ENCODE assay signal across 26 cellular contexts in genomic region chr1:51565009-51565408, GRCh38.
"Had no signal": no experiment of that assay in that cellular context is flagged by ENCODE, and none has a peak within 500 bp of the region (broad histone marks: within the 10 kb centered on the region; RNA-seq: fewer than 3 reads in every experiment).

No MANE protein-coding gene starts in this region.

- H3K9me3 ChIP-seq: adrenal gland, ascending aorta, right lobe of liver, tibial artery had no signal

- H3K4me1 ChIP-seq: parathyroid adenoma had no signal

- H3K79me2 ChIP-seq: hepatocyte, parathyroid adenoma had no signal

- H3K36me3 ChIP-seq: adrenal gland, ascending aorta, brain microvascular endothelial cell, right lobe of liver, tibial artery, WERI-Rb-1 had no signal

- H3K27me3 ChIP-seq: adrenal gland, ascending aorta, brain microvascular endothelial cell, hepatocyte, right lobe of liver, tibial artery had no signal

- ATAC-seq: activated T-helper 17 cell treated with anti-CD3 and anti-CD28 coated beads, Interleukin-2, amount 50 U/mL, for 72 hours; esophagus mucosa; right lobe of liver; stimulated activated naive CD8-positive, alpha-beta T cell treated with anti-CD3 and anti-CD28 coated beads, Interleukin-15, amount 100 ng/mL, for 72 hours had no signal

- H3K4me2 ChIP-seq: hepatocyte had no signal

- DNase-seq: activated CD8-positive, alpha-beta memory T cell treated with anti-CD3 and anti-CD28 coated beads for 24 hours; activated CD8-positive, alpha-beta memory T cell treated with anti-CD3 and anti-CD28 coated beads, Interleukin-2, amount 50 U/mL, for 4 hours; activated T-cell treated with anti-CD3 and anti-CD28 coated beads, Interleukin-2, amount 50 U/mL, for 24 hours; adrenal gland; brain microvascular endothelial cell; caudate nucleus; effector CD4-positive, alpha-beta T cell; foreskin melanocyte; glutamatergic neuron; naive B cell; nucleus accumbens; right lobe of liver; stimulated activated CD4-positive, alpha-beta T cell treated with anti-CD3 and anti-CD28 coated beads, Interleukin-2, amount 100 ng/mL, for 24 hours; stimulated activated naive CD8-positive, alpha-beta T cell treated with anti-CD3 and anti-CD28 coated beads, Interleukin-15, amount 100 ng/mL, for 72 hours; tibial artery; WERI-Rb-1 had no signal

- H3K27me3 Mint-ChIP-seq: activated naive CD8-positive, alpha-beta T cell; activated T-cell treated with anti-CD3 and anti-CD28 coated beads, Interleukin-2, amount 50 U/mL, for 24 hours; activated T-helper 17 cell treated with anti-CD3 and anti-CD28 coated beads, Interleukin-2, amount 50 U/mL, for 72 hours; dendritic cell treated with granulocyte-macrophage colony-stimulating factor and Interleukin-4, amounts not matched to agents 40 ng/mL and 50 ng/mL, for 4 days; memory B cell; naive B cell; stimulated activated naive CD8-positive, alpha-beta T cell treated with anti-CD3 and anti-CD28 coated beads, Interleukin-15, amount 100 ng/mL, for 72 hours had no signal

- H3K27ac ChIP-seq: parathyroid adenoma, right lobe of liver, skin epidermis, WERI-Rb-1 had no signal

- H3K9me3 Mint-ChIP-seq: activated T-cell treated with anti-CD3 and anti-CD28 coated beads, Interleukin-2, amount 50 U/mL, for 24 hours; activated T-helper 17 cell treated with anti-CD3 and anti-CD28 coated beads, Interleukin-2, amount 50 U/mL, for 72 hours; dendritic cell treated with granulocyte-macrophage colony-stimulating factor and Interleukin-4, amounts not matched to agents 40 ng/mL and 50 ng/mL, for 4 days; memory B cell; naive B cell; stimulated activated effector memory CD8-positive, alpha-beta T cell treated with anti-CD3 and anti-CD28 coated beads, Interleukin-12 subunit alpha, Interleukin-12 subunit beta, amount 100 ng/mL, for 72 hours; stimulated activated naive CD8-positive, alpha-beta T cell treated with anti-CD3 and anti-CD28 coated beads, Interleukin-15, amount 100 ng/mL, for 72 hours had no signal

- H3K4me3 ChIP-seq: adrenal gland, ascending aorta, hepatocyte, right lobe of liver, skin epidermis, tibial artery had no signal

- H3K36me3 Mint-ChIP-seq: activated naive CD8-positive, alpha-beta T cell; memory B cell; naive B cell; stimulated activated effector memory CD8-positive, alpha-beta T cell treated with anti-CD3 and anti-CD28 coated beads, Interleukin-12 subunit alpha, Interleukin-12 subunit beta, amount 100 ng/mL, for 72 hours had no signal

- H2AFZ ChIP-seq: hepatocyte, parathyroid adenoma had no signal

- H3K4me3 Mint-ChIP-seq: activated naive CD8-positive, alpha-beta T cell; activated T-cell treated with anti-CD3 and anti-CD28 coated beads, Interleukin-2, amount 50 U/mL, for 24 hours; activated T-helper 17 cell treated with anti-CD3 and anti-CD28 coated beads, Interleukin-2, amount 50 U/mL, for 72 hours; dendritic cell treated with granulocyte-macrophage colony-stimulating factor and Interleukin-4, amounts not matched to agents 40 ng/mL and 50 ng/mL, for 4 days; memory B cell; stimulated activated effector memory CD8-positive, alpha-beta T cell treated with anti-CD3 and anti-CD28 coated beads, Interleukin-12 subunit alpha, Interleukin-12 subunit beta, amount 100 ng/mL, for 72 hours had no signal

- H3K27ac Mint-ChIP-seq: activated naive CD8-positive, alpha-beta T cell; activated T-helper 17 cell treated with anti-CD3 and anti-CD28 coated beads, Interleukin-2, amount 50 U/mL, for 72 hours; dendritic cell treated with granulocyte-macrophage colony-stimulating factor and Interleukin-4, amounts not matched to agents 40 ng/mL and 50 ng/mL, for 4 days; memory B cell had no signal
